Comparison of ENCODE assay signal across 25 cellular contexts in the genomic region with DNA sequence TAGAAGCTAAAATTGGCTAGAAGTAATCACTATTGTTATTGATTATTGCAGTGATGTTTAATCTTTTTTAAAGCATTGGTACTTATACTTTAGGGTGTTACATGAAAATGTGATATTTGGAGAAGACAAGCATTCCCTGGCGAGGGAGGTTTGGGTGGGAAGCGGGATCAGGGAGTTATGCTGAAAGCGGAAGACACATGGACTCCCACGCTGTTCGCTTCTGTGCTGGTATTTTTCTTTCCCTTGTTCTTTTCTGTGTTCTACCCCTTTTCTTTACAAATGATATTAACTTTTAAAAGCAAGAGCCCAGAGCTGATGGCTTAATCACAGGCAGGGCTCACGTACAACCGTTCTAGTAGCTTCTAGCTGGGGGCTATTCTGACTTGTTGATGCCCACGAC.
A peak's percentile ranks its signal among the peaks of the same experiment; 100 is the strongest.
DNase-seq lines count a peak whose midpoint lies in the region; ATAC-seq and TF ChIP-seq lines count a peak whose summit lies in the region.
"Had no signal": no experiment of that assay in that cellular context is flagged by ENCODE, and none has a peak within 500 bp of the region (broad histone marks: within the 10 kb centered on the region; RNA-seq: fewer than 3 reads in every experiment).

No MANE protein-coding gene starts in this region.

- no peak for TF ChIP-seq EP300 in esophagus muscularis mucosa (IDR thresholded peaks at IDR 0.05)

- intact Hi-C loops in esophagus muscularis mucosa (cut with DNase I): no loop called here

- peak in 17 of 61 donors; percentile 9 to 64 (median 30) for DNase-seq in caudate nucleus (lab: John Stamatoyannopoulos, UW)
- peak; percentile 53 for DNase-seq in esophagus muscularis mucosa (ENCODE audit: extremely low spot score)
- peak; percentile 44 for DNase-seq in middle frontal gyrus (ENCODE audit: extremely low spot score, low spot score)
- no peak for DNase-seq in stimulated activated CD4-positive, alpha-beta T cell treated with anti-CD3 and anti-CD28 coated beads, Interleukin-2, amount 100 ng/mL, for 24 hours
- no peak for DNase-seq in activated T-cell treated with anti-CD3 and anti-CD28 coated beads, Interleukin-2, amount 50 U/mL, for 48 hours
- DNase-seq in activated naive CD4-positive, alpha-beta T cell treated with anti-CD3 and anti-CD28 coated beads, Interleukin-2, amount 50 U/mL, for 72 hours (ENCODE audit: low spot score in 2 of 2): no peak
- DNase-seq: 8988T; ACHN; AML-193; BE2C; C1 segment of cervical spinal cord; CD4-positive, alpha-beta memory T cell; CD4-positive, CD25-positive, alpha-beta regulatory T cell; CD8-positive, alpha-beta memory T cell; COR-L47; DMS 273 treated with DMSO at 0.1 percent for 48 hours; DMS153; DMS53; DMS79; DND-41; EL; GDM1 had no signal

- no peaks in the 10 kb centered on the region for H3K27me3 ChIP-seq in esophagus muscularis mucosa
- H3K27me3 ChIP-seq: BE2C, BLaER1 had no signal

- H3K36me3 Mint-ChIP-seq in activated naive CD4-positive, alpha-beta T cell treated with anti-CD3 and anti-CD28 coated beads, Interleukin-2, amount 50 U/mL, for 72 hours: no peaks in the 10 kb centered on the region
- H3K36me3 Mint-ChIP-seq: CD14-positive monocyte; CD4-positive, alpha-beta memory T cell; CD4-positive, CD25-positive, alpha-beta regulatory T cell; CD8-positive, alpha-beta memory T cell had no signal

- no peak for ATAC-seq in activated naive CD4-positive, alpha-beta T cell treated with anti-CD3 and anti-CD28 coated beads, Interleukin-2, amount 50 U/mL, for 72 hours
- ATAC-seq: GM12878 had no signal

- H3K9me3 ChIP-seq in esophagus muscularis mucosa: no peaks in the 10 kb centered on the region
- H3K9me3 ChIP-seq: BE2C, BLaER1 had no signal

- TF ChIP-seq CTCF in esophagus muscularis mucosa (IDR thresholded peaks at IDR 0.05): no peak

- no peak overlapping the region for H3K4me3 ChIP-seq in esophagus muscularis mucosa
- H3K4me3 ChIP-seq: BLaER1, GM12878 had no signal

- no peak for TF ChIP-seq POLR2A in esophagus muscularis mucosa (IDR thresholded peaks at IDR 0.05; ENCODE audit: low read depth)

- H3K4me1 ChIP-seq in esophagus muscularis mucosa: no peaks in the 10 kb centered on the region
- H3K4me1 ChIP-seq: BLaER1 had no signal

- H3K36me3 ChIP-seq in esophagus muscularis mucosa: peaks cover 37 to 100% (median 77%) of the 10 kb centered on the region in 4 donors
- H3K36me3 ChIP-seq: BLaER1 had no signal

- H3K27ac Mint-ChIP-seq in activated naive CD4-positive, alpha-beta T cell treated with anti-CD3 and anti-CD28 coated beads, Interleukin-2, amount 50 U/mL, for 72 hours: no peak overlapping the region
- H3K27ac Mint-ChIP-seq: CD14-positive monocyte; CD4-positive, alpha-beta memory T cell; CD4-positive, CD25-positive, alpha-beta regulatory T cell; CD8-positive, alpha-beta memory T cell had no signal

- WGBS in esophagus muscularis mucosa: 90% methylated on average over 8 of the region's 8 CpGs

- no peaks in the 10 kb centered on the region for H3K9me3 Mint-ChIP-seq in activated naive CD4-positive, alpha-beta T cell treated with anti-CD3 and anti-CD28 coated beads, Interleukin-2, amount 50 U/mL, for 72 hours
- H3K9me3 Mint-ChIP-seq: CD14-positive monocyte; CD4-positive, alpha-beta memory T cell; CD4-positive, CD25-positive, alpha-beta regulatory T cell had no signal

- H3K27ac ChIP-seq in caudate nucleus (ENCODE audit: low read depth, low read length) (peak overlapping the region; percentile 61), esophagus muscularis mucosa (replicated peaks in 1 of 4) (no peak overlapping the region)
- H3K27ac ChIP-seq: BLaER1 had no signal

Comparison
In these comparisons a context has a peak if more than half of its experiments do, and no peak if none do; other contexts are left out.
1. DNase-seq: peak in esophagus muscularis mucosa (single experiment) and middle frontal gyrus (single experiment); none in stimulated activated CD4-positive, alpha-beta T cell treated with anti-CD3 and anti-CD28 coated beads, Interleukin-2, amount 100 ng/mL, for 24 hours (0 of 2), activated T-cell treated with anti-CD3 and anti-CD28 coated beads, Interleukin-2, amount 50 U/mL, for 48 hours (0 of 2) and activated naive CD4-positive, alpha-beta T cell treated with anti-CD3 and anti-CD28 coated beads, Interleukin-2, amount 50 U/mL, for 72 hours (0 of 2).